17 cellular contexts compared by ENCODE assay signal in the genomic region with DNA sequence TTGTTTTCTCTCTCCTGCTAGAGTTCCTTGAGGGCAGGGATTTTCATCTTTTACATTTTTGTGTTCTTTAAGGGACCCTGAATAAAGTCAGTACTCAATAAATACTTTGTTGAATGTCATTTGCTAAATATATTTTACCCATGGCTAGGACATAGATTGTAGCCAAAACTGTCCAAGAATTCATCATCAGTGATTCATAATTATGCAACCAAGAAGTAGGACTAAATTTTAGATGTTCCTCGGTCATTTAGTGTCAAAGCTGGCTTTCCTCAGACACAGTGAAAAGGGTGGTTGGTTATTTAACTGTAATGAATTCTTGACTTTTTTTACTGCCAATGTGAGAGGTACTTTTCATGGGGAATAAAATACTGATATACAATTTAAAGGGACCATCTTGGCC. TPM values are rescaled to one million over a fixed set of nuclear protein-coding genes. Genes with fewer than 3 reads are reported as not detected.
DNase-seq lines count a peak whose midpoint lies in the region; ATAC-seq, FAIRE-seq and TF ChIP-seq lines count a peak whose summit lies in the region.
"Had no signal": no experiment of that assay in that cellular context is flagged by ENCODE, and none has a peak within 500 bp of the region (broad histone marks: within the 10 kb centered on the region; RNA-seq: fewer than 3 reads in every experiment).

No MANE protein-coding gene starts in this region.

- FAIRE-seq in H54 (lab: Jason Lieb, UNC) (peak; percentile 45), GM12878 (lab: Jason Lieb, UNC) (no peak)
- FAIRE-seq: urothelium cell line had no signal

- no peak overlapping the region for H2AK5ac ChIP-seq in mesenchymal stem cell (ENCODE audit: low read length, severe bottlenecking)

- TSS peak; percentile 25 for BruUV-seq in GM12878 (replicated peaks; lab: Mats Ljungman, UMichigan)

- H3K27me3 ChIP-seq in ACC112 (ENCODE audit: insufficient read depth, low read length) (no peaks in the 10 kb centered on the region), GM12878 (replicated peaks in 1 of 2; ENCODE audit: control insufficient read depth in 2 of 2, insufficient read depth in 2 of 2, low read length in 1 of 2) (no peaks in the 10 kb centered on the region), mesenchymal stem cell (ENCODE audit: control insufficient read depth in 1 of 2, insufficient read depth in 1 of 2, low read length in 2 of 2) (no peaks in the 10 kb centered on the region), vagina (no peaks in the 10 kb centered on the region), tibial nerve (no peaks in the 10 kb centered on the region)
- H3K27me3 ChIP-seq: MG63, SJSA1 had no signal

- H3K9me3 ChIP-seq in GM12878 (replicated peaks; ENCODE audit: control insufficient read depth, insufficient read depth, low read length), result no peaks in the 10 kb centered on the region; the same call in 2 of the 3 replicates
- H3K9me3 ChIP-seq in mesenchymal stem cell (ENCODE audit: control insufficient read depth, low read length), result no peaks in the 10 kb centered on the region
- H3K9me3 ChIP-seq in vagina, result no peaks in the 10 kb centered on the region
- H3K9me3 ChIP-seq in tibial nerve, result no peaks in the 10 kb centered on the region
- H3K9me3 ChIP-seq: SJSA1 had no signal

- H3K4me3 ChIP-seq in ACC112 (ENCODE audit: low read depth, low read length) (no peak overlapping the region), GM12878 (no peak overlapping the region), mesenchymal stem cell (ENCODE audit: insufficient read depth in 1 of 2, low read depth in 1 of 2, low read length in 2 of 2) (no peak overlapping the region), vagina (no peak overlapping the region), tibial nerve (no peak overlapping the region)
- H3K4me3 ChIP-seq: MG63, SJSA1 had no signal

- no peak for TF ChIP-seq CTCF in GM12878 (IDR thresholded peaks at IDR 0.05 in 2 of 3, conservative IDR thresholded peaks at IDR 0.05 in 1 of 3; ENCODE audit: control insufficient read depth in 2 of 3, extremely low read depth in 1 of 3, insufficient read depth in 1 of 3, low read depth in 3 of 3, low read length in 3 of 3)
- no peak for TF ChIP-seq CTCF in vagina (IDR thresholded peaks at IDR 0.05)
- no peak for TF ChIP-seq CTCF in tibial nerve (IDR thresholded peaks at IDR 0.05)

- H3K79me1 ChIP-seq in mesenchymal stem cell (replicated peaks; ENCODE audit: low read length, poor library complexity, severe bottlenecking), result peaks cover 7% of the 10 kb centered on the region

- CTCF ChIA-PET in GM12878 (lab: Yijun Ruan, JAX), result interaction anchor here (1.6 to 2.1 kb wide), 2 partner anchors 34 to 45 kb away, joined by 5 to 12 read pairs; no protein-coding TSS in a partner anchor

- SMC1A ChIA-PET in GM12878 (lab: Charles Lee; ENCODE audit: uncharacterized antibody, unreplicated experiment), result interaction anchor here (0.7 to 3.4 kb wide), 4 partner anchors 15 to 30 kb away, joined by 3 to 12 read pairs (median 3); partner anchors contain the start of gene P4HA1

- peaks cover 20% of the 10 kb centered on the region for H3K4me1 ChIP-seq in ACC112 (ENCODE audit: control insufficient read depth, insufficient read depth, low read length, unreplicated experiment)
- peaks cover 9% of the 10 kb centered on the region for H3K4me1 ChIP-seq in GM12878 (ENCODE audit: control insufficient read depth, insufficient read depth, low read length)
- H3K4me1 ChIP-seq in mesenchymal stem cell (ENCODE audit: control insufficient read depth, insufficient read depth, low read depth, low read length), result no peaks in the 10 kb centered on the region
- H3K4me1 ChIP-seq in vagina, result peaks cover 8% of the 10 kb centered on the region
- peaks cover 0 to 15% (median 0%) of the 10 kb centered on the region in 4 donors for H3K4me1 ChIP-seq in tibial nerve

- no peak overlapping the region for H2BK12ac ChIP-seq in mesenchymal stem cell (ENCODE audit: low read length in 2 of 2)

- no peak overlapping the region for H2BK5ac ChIP-seq in mesenchymal stem cell (ENCODE audit: low read depth, low read length, poor library complexity, severe bottlenecking)

- TF ChIP-seq POLR2A in H54 (IDR thresholded peaks at IDR 0.05; ENCODE audit: low read depth, low read length) (no peak), GM12878 (IDR thresholded peaks at IDR 0.05; ENCODE audit: low read depth, low read length) (no peak), vagina (IDR thresholded peaks at IDR 0.05) (no peak), tibial nerve (IDR thresholded peaks at IDR 0.05) (no peak)

- RAD21 ChIA-PET in GM12878 (lab: Charles Lee; ENCODE audit: unreplicated experiment), result interaction anchor here (2.2 kb wide), 1 partner anchor 17 kb away, joined by 12 read pairs; the partner anchor contains the start of gene P4HA1

- intact Hi-C loops in GM12878 (cut with micrococcal nuclease; ENCODE audit: unreplicated experiment) (no loop called here), vagina (cut with DNase I) (no loop called here)

- H3K36me3 ChIP-seq in ACC112 (ENCODE audit: insufficient read depth, low read length) (peaks cover 18% of the 10 kb centered on the region; the same call in 1 of the 2 replicates), GM12878 (ENCODE audit: control insufficient read depth in 2 of 2, insufficient read depth in 2 of 2, low read length in 1 of 2) (peaks cover 0 to 5% of the 10 kb centered on the region in 2 experiments; a peak in 1 of 4 replicates), mesenchymal stem cell (ENCODE audit: control insufficient read depth in 1 of 2, insufficient read depth in 2 of 2, low read depth in 1 of 2, low read length in 2 of 2) (peaks cover 0 to 12% of the 10 kb centered on the region in 2 experiments), vagina (no peaks in the 10 kb centered on the region), tibial nerve (peaks cover 0 to 15% (median 0%) of the 10 kb centered on the region in 3 donors)

- H3K79me2 ChIP-seq in ACC112 (ENCODE audit: control insufficient read depth, insufficient read depth, low read length, unreplicated experiment) (no peaks in the 10 kb centered on the region), GM12878 (ENCODE audit: control insufficient read depth, insufficient read depth, low read length) (no peaks in the 10 kb centered on the region)

- in situ Hi-C loops in GM12878 (cut with MboI), result no loop called here

- TF ChIP-seq EP300 in GM12878 (IDR thresholded peaks at IDR 0.05; ENCODE audit: borderline replicate concordance in 1 of 2, control insufficient read depth in 1 of 2, low read depth in 2 of 2, low read length in 2 of 2), result no peak
- no peak for TF ChIP-seq EP300 in tibial nerve (IDR thresholded peaks at IDR 0.05)

- no peak overlapping the region for H3K14ac ChIP-seq in mesenchymal stem cell (ENCODE audit: low read length in 2 of 2)

- H4K91ac ChIP-seq in mesenchymal stem cell (ENCODE audit: low read length), result no peak overlapping the region

- H3K18ac ChIP-seq in mesenchymal stem cell (ENCODE audit: low read depth in 1 of 2, low read length in 2 of 2), result no peak overlapping the region

- POLR2A ChIA-PET in GM12878 (lab: Charles Lee), result interaction anchor here (0.6 to 1.0 kb wide), 3 partner anchors 22 to 1883 kb away, joined by 4 read pairs; no protein-coding TSS in a partner anchor

- no peak overlapping the region for H3K4me2 ChIP-seq in GM12878 (ENCODE audit: control insufficient read depth, insufficient read depth)
- no peak overlapping the region for H3K4me2 ChIP-seq in mesenchymal stem cell (ENCODE audit: low read length, poor library complexity, severe bottlenecking)

- no peak for ATAC-seq in GM12878
- ATAC-seq: activated CD8-positive, alpha-beta memory T cell treated with anti-CD3 and anti-CD28 coated beads, Interleukin-2, amount 10 ng/mL, durations not matched to agents 7 days and 5 days had no signal

- TF ChIP-seq RAD21 in GM12878 (IDR thresholded peaks at IDR 0.05; ENCODE audit: insufficient read depth, low read depth, low read length), result no peak

- peak overlapping the region; percentile 39 for H3K27ac ChIP-seq in ACC112 (ENCODE audit: low read depth, low read length)
- no peak overlapping the region for H3K27ac ChIP-seq in GM12878 (ENCODE audit: control insufficient read depth, insufficient read depth)
- H3K27ac ChIP-seq in mesenchymal stem cell (ENCODE audit: low read length, poor library complexity, severe bottlenecking), result no peak overlapping the region
- H3K27ac ChIP-seq in vagina, result no peak overlapping the region
- no peak overlapping the region for H3K27ac ChIP-seq in tibial nerve
- H3K27ac ChIP-seq: SJSA1 had no signal

- no peak overlapping the region for H3K4ac ChIP-seq in mesenchymal stem cell (ENCODE audit: low read depth in 1 of 2, low read length in 2 of 2)

- H4K8ac ChIP-seq in mesenchymal stem cell (ENCODE audit: low read length), result no peak overlapping the region

- WGBS in GM12878 (ENCODE audit: insufficient coverage, insufficient replicate concordance, low lambda C conversion rate, missing lambda C conversion rate), result 100% methylated on average over 1 of the region's 1 CpG
- WGBS in mesenchymal stem cell, result 100% methylated on average over 1 of the region's 1 CpG
- WGBS in tibial nerve, 2 donors, result 70 to 71% methylated on average over 1 of the region's 1 CpG

- H4K20me1 ChIP-seq in GM12878 (ENCODE audit: control insufficient read depth, insufficient read depth), result no peaks in the 10 kb centered on the region

- no peak for DNase-seq in H54 (ENCODE audit: insufficient read length, low spot score)
- no peak for DNase-seq in GM12878 (ENCODE audit: low read depth, low spot score)
- DNase-seq in mesenchymal stem cell, result no peak
- DNase-seq in vagina (ENCODE audit: extremely low spot score in 2 of 2), result no peak
- no peak for DNase-seq in activated CD8-positive, alpha-beta memory T cell treated with anti-CD3 and anti-CD28 coated beads for 24 hours
- no peak for DNase-seq in tibial nerve (ENCODE audit: low spot score in 2 of 2)
- no peak for DNase-seq in HuH-7.5 (ENCODE audit: low spot score)
- DNase-seq: activated CD8-positive, alpha-beta memory T cell treated with anti-CD3 and anti-CD28 coated beads, Interleukin-2, amount 10 ng/mL, durations not matched to agents 7 days and 5 days; AML-193; head of caudate nucleus; MG63; NCI-H187 treated with DMSO at 0.1 percent for 48 hours; NCI-H510A; stimulated activated CD4-positive, alpha-beta T cell treated with anti-CD3 and anti-CD28 coated beads, Interleukin-2, amount 100 ng/mL, for 24 hours had no signal

- no peak overlapping the region for H3K9ac ChIP-seq in GM12878 (ENCODE audit: control insufficient read depth, insufficient read depth, low read length)
- H3K9ac ChIP-seq in mesenchymal stem cell (ENCODE audit: low read length), result peak overlapping the region; percentile 30

- H2BK120ac ChIP-seq in mesenchymal stem cell (ENCODE audit: low read depth, low read length), result no peak overlapping the region

- no peak overlapping the region for H3K23ac ChIP-seq in mesenchymal stem cell (ENCODE audit: low read length in 2 of 2)

- H2BK15ac ChIP-seq in mesenchymal stem cell (ENCODE audit: low read depth, poor library complexity, severe bottlenecking), result no peak overlapping the region

- H2AFZ ChIP-seq in ACC112 (ENCODE audit: low read length, unreplicated experiment) (no peak overlapping the region), GM12878 (ENCODE audit: control insufficient read depth, low read depth, low read length) (no peak overlapping the region), mesenchymal stem cell (ENCODE audit: low read depth, low read length) (no peak overlapping the region)

RNA-seq across cellular contexts. Expression of gene NUDT13, which starts 3.3 kb away (rescaled TPM):
- 5.3 and 5.6 TPM in 2 replicates for total RNA-seq in GM12878 (2013; cell fraction: nucleolus; rRNA removed)
- total RNA-seq in GM12878 (2014; rRNA removed) (1.0 and 1.5 TPM in 2 replicates), GM12878 (2014; rRNA removed; fragmentation: Illumina TruSeq; extraction: Trizol) (1.4 and 1.9 TPM in 2 replicates), GM12878 (2021) (0.72 and 0.88 TPM in 2 replicates), vagina (2.9 TPM), tibial nerve (10 to 100 TPM in 1 of 4 donors, 1 to 10 TPM in 3; 1.2 to 10.5 (median 4.2) TPM)
- polyA plus RNA-seq in GM12878 (2011; ENCODE audit: low read depth), result 2.8 TPM
- polyA plus RNA-seq in GM12878 (2011; rRNA removed) (6.1 and 7.3 TPM in 2 replicates), GM12878 (2014; fragmentation: Illumina TruSeq; extraction: Trizol) (2.1 and 2.6 TPM in 2 replicates), GM12878 (2014; fragmentation: Nextera tagmentation; extraction: Ambion mirVana) (1 to 10 TPM; 1.5 to 2.6 TPM), GM12878 (2014; rRNA removed) (1.4 and 2.6 TPM in 2 replicates), GM12878 (2016; fragmentation: Nextera tagmentation; extraction: Ambion mirVana) (1 to 10 TPM; 1.1 to 1.9 TPM)
- 3.7 and 4.6 TPM in 2 replicates for polyA plus RNA-seq in GM12878 (2011; cell fraction: cytosol; rRNA removed)
- 4.7 and 5.1 TPM in 2 replicates for polyA plus RNA-seq in GM12878 (2011; cell fraction: nucleus; rRNA removed)
- 3.5 and 3.7 TPM in 2 replicates for polyA plus RNA-seq in GM12878 (2012)
- polyA minus RNA-seq in GM12878 (2011; rRNA and poly(A)+ RNA removed), result 2.0 and 2.5 TPM in 2 replicates
- 2.7 TPM in 1 of 2 replicates, not detected in the other for polyA minus RNA-seq in GM12878 (2011; cell fraction: cytosol; rRNA and poly(A)+ RNA removed)
- 0.73 and 1.3 TPM in 2 replicates for polyA minus RNA-seq in GM12878 (2011; cell fraction: nucleus; rRNA and poly(A)+ RNA removed)
- 2.0 TPM for polyA plus RNA-seq in mesenchymal stem cell (2013, experiment 1 of 2)
- polyA plus RNA-seq in mesenchymal stem cell (2013, experiment 2 of 2), result 2.1 TPM

RNA-seq across cellular contexts. Expression of gene P4HA1, which starts 16.9 kb away (rescaled TPM):
- 302 and 308 TPM in 2 replicates for total RNA-seq in GM12878 (2013; cell fraction: nucleolus; rRNA removed)
- 24.9 and 35.0 TPM in 2 replicates for total RNA-seq in GM12878 (2014; rRNA removed)
- total RNA-seq in GM12878 (2014; rRNA removed; fragmentation: Illumina TruSeq; extraction: Trizol), result 37.0 and 37.7 TPM in 2 replicates
- total RNA-seq in GM12878 (2021), result 22.4 and 26.5 TPM in 2 replicates
- 75.0 TPM for polyA plus RNA-seq in GM12878 (2011; ENCODE audit: low read depth)
- 160 and 283 TPM in 2 replicates for polyA plus RNA-seq in GM12878 (2011; rRNA removed)
- 36.4 and 65.0 TPM in 2 replicates for polyA plus RNA-seq in GM12878 (2011; cell fraction: cytosol; rRNA removed)
- polyA plus RNA-seq in GM12878 (2011; cell fraction: nucleus; rRNA removed), result 53.7 and 89.3 TPM in 2 replicates
- 99.3 and 136 TPM in 2 replicates for polyA plus RNA-seq in GM12878 (2012)
- 23.3 and 28.2 TPM in 2 replicates for polyA plus RNA-seq in GM12878 (2014; fragmentation: Illumina TruSeq; extraction: Trizol)
- polyA plus RNA-seq in GM12878 (2014; fragmentation: Nextera tagmentation; extraction: Ambion mirVana), result 10 to 100 TPM; 15.0 to 17.6 TPM
- polyA plus RNA-seq in GM12878 (2014; rRNA removed), result 13.5 and 16.0 TPM in 2 replicates
- polyA plus RNA-seq in GM12878 (2016; fragmentation: Nextera tagmentation; extraction: Ambion mirVana), result 10 to 100 TPM; 31.4 to 37.4 TPM
- polyA minus RNA-seq in GM12878 (2011; rRNA and poly(A)+ RNA removed), result 87.3 and 113 TPM in 2 replicates
- 31.3 and 35.0 TPM in 2 replicates for polyA minus RNA-seq in GM12878 (2011; cell fraction: cytosol; rRNA and poly(A)+ RNA removed)
- 51.1 and 53.1 TPM in 2 replicates for polyA minus RNA-seq in GM12878 (2011; cell fraction: nucleus; rRNA and poly(A)+ RNA removed)
- polyA plus RNA-seq in mesenchymal stem cell (2013, experiment 1 of 2), result 162 TPM
- polyA plus RNA-seq in mesenchymal stem cell (2013, experiment 2 of 2), result 170 TPM
- 12.5 TPM for total RNA-seq in vagina
- total RNA-seq in tibial nerve, result 10 to 100 TPM; 24.9 to 40.0 (median 30.1) TPM

RNA-seq across cellular contexts. Expression of gene ECD, which starts 54.3 kb away (rescaled TPM):
- total RNA-seq in GM12878 (2013; cell fraction: nucleolus; rRNA removed), result 69.7 and 74.8 TPM in 2 replicates
- total RNA-seq in GM12878 (2014; rRNA removed), result 45.7 and 51.4 TPM in 2 replicates
- total RNA-seq in GM12878 (2014; rRNA removed; fragmentation: Illumina TruSeq; extraction: Trizol), result 40.4 and 42.3 TPM in 2 replicates
- 32.1 and 34.6 TPM in 2 replicates for total RNA-seq in GM12878 (2021)
- polyA plus RNA-seq in GM12878 (2011; ENCODE audit: low read depth), result 20.2 TPM
- polyA plus RNA-seq in GM12878 (2011; rRNA removed), result 53.5 and 66.1 TPM in 2 replicates
- 33.1 and 36.2 TPM in 2 replicates for polyA plus RNA-seq in GM12878 (2011; cell fraction: cytosol; rRNA removed)
- 25.8 and 31.0 TPM in 2 replicates for polyA plus RNA-seq in GM12878 (2011; cell fraction: nucleus; rRNA removed)
- 23.9 and 25.3 TPM in 2 replicates for polyA plus RNA-seq in GM12878 (2012)
- 45.8 and 57.8 TPM in 2 replicates for polyA plus RNA-seq in GM12878 (2014; fragmentation: Illumina TruSeq; extraction: Trizol)
- 10 to 100 TPM; 27.3 to 29.9 TPM for polyA plus RNA-seq in GM12878 (2014; fragmentation: Nextera tagmentation; extraction: Ambion mirVana)
- 33.0 and 33.8 TPM in 2 replicates for polyA plus RNA-seq in GM12878 (2014; rRNA removed)
- 10 to 100 TPM; 59.0 to 61.6 TPM for polyA plus RNA-seq in GM12878 (2016; fragmentation: Nextera tagmentation; extraction: Ambion mirVana)
- polyA minus RNA-seq in GM12878 (2011; rRNA and poly(A)+ RNA removed), result 36.0 and 44.8 TPM in 2 replicates
- polyA minus RNA-seq in GM12878 (2011; cell fraction: cytosol; rRNA and poly(A)+ RNA removed), result 10.7 and 15.0 TPM in 2 replicates
- polyA minus RNA-seq in GM12878 (2011; cell fraction: nucleus; rRNA and poly(A)+ RNA removed), result 20.9 and 35.1 TPM in 2 replicates
- 24.0 TPM for polyA plus RNA-seq in mesenchymal stem cell (2013, experiment 1 of 2)
- 25.3 TPM for polyA plus RNA-seq in mesenchymal stem cell (2013, experiment 2 of 2)
- total RNA-seq in vagina, result 26.5 TPM
- 10 to 100 TPM; 28.2 to 40.8 (median 29.7) TPM for total RNA-seq in tibial nerve

RNA-seq across cellular contexts. Expression of gene FAM149B1, which starts 54.4 kb away (rescaled TPM):
- 21.3 and 25.1 TPM in 2 replicates for total RNA-seq in GM12878 (2013; cell fraction: nucleolus; rRNA removed)
- total RNA-seq in GM12878 (2014; rRNA removed), result 9.7 and 10.7 TPM in 2 replicates
- total RNA-seq in GM12878 (2014; rRNA removed; fragmentation: Illumina TruSeq; extraction: Trizol), result 10.7 and 12.0 TPM in 2 replicates
- 8.3 and 9.9 TPM in 2 replicates for total RNA-seq in GM12878 (2021)
- 7.1 TPM for polyA plus RNA-seq in GM12878 (2011; ENCODE audit: low read depth)
- polyA plus RNA-seq in GM12878 (2011; rRNA removed), result 20.9 and 27.8 TPM in 2 replicates
- polyA plus RNA-seq in GM12878 (2011; cell fraction: cytosol; rRNA removed), result 14.2 and 17.3 TPM in 2 replicates
- polyA plus RNA-seq in GM12878 (2011; cell fraction: nucleus; rRNA removed), result 17.3 and 26.2 TPM in 2 replicates
- 9.1 and 12.2 TPM in 2 replicates for polyA plus RNA-seq in GM12878 (2012)
- polyA plus RNA-seq in GM12878 (2014; fragmentation: Illumina TruSeq; extraction: Trizol), result 13.4 and 19.6 TPM in 2 replicates
- polyA plus RNA-seq in GM12878 (2014; fragmentation: Nextera tagmentation; extraction: Ambion mirVana), result 10 to 100 TPM in 1 of 2 experiments, 1 to 10 TPM in 1; 6.6 to 11.6 TPM
- 9.3 and 9.6 TPM in 2 replicates for polyA plus RNA-seq in GM12878 (2014; rRNA removed)
- 10 to 100 TPM; 12.3 to 13.4 TPM for polyA plus RNA-seq in GM12878 (2016; fragmentation: Nextera tagmentation; extraction: Ambion mirVana)
- 17.8 and 18.2 TPM in 2 replicates for polyA minus RNA-seq in GM12878 (2011; rRNA and poly(A)+ RNA removed)
- polyA minus RNA-seq in GM12878 (2011; cell fraction: cytosol; rRNA and poly(A)+ RNA removed), result 3.3 and 3.5 TPM in 2 replicates
- polyA minus RNA-seq in GM12878 (2011; cell fraction: nucleus; rRNA and poly(A)+ RNA removed), result 6.8 and 8.7 TPM in 2 replicates
- 24.4 TPM for polyA plus RNA-seq in mesenchymal stem cell (2013, experiment 1 of 2)
- polyA plus RNA-seq in mesenchymal stem cell (2013, experiment 2 of 2), result 24.2 TPM
- total RNA-seq in vagina, result 25.8 TPM
- 10 to 100 TPM; 11.0 to 27.1 (median 25.0) TPM for total RNA-seq in tibial nerve
